ENCODE assay signal across 1 cellular context in the genomic region with DNA sequence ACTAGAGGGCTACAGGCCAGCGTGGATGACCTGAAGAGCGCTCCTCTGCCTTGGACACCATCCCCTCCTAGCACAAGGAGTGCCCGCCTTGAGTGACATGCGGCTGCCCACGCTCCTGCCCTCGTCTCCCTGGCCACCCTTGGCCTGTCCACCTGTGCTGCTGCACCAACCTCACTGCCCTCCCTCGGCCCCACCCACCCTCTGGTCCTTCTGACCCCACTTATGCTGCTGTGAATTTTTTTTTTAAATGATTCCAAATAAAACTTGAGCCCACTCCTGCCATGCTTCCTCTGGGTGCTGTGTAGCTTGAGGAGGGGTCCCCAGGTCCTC.
TF ChIP-seq lines count a peak whose summit lies in the region.

No MANE protein-coding gene starts in this region.

TF ChIP-seq in H1, 55 proteins besides CTCF, POLR2A, EP300 and RAD21:
- no peak for TF ChIP-seq TCF12 (IDR thresholded peaks at IDR 0.05; ENCODE audit: low read depth, low read length)
- no peak for TF ChIP-seq KDM4A (IDR thresholded peaks at IDR 0.05; ENCODE audit: low read depth, low read length, severe bottlenecking)
- TF ChIP-seq CHD1 (IDR thresholded peaks at IDR 0.05; ENCODE audit: low read depth, low read length), result no peak
- no peak for TF ChIP-seq RXRA (IDR thresholded peaks at IDR 0.05; ENCODE audit: insufficient read depth, low read depth, low read length)
- no peak for TF ChIP-seq ZNF274 (IDR thresholded peaks at IDR 0.05; ENCODE audit: borderline replicate concordance, extremely low read depth, low read length)
- no peak for TF ChIP-seq SIN3A (conservative IDR thresholded peaks at IDR 0.05 in 1 of 2, IDR thresholded peaks at IDR 0.05 in 1 of 2; ENCODE audit: low read depth in 1 of 2, low read length in 2 of 2)
- TF ChIP-seq, protein P1, sequence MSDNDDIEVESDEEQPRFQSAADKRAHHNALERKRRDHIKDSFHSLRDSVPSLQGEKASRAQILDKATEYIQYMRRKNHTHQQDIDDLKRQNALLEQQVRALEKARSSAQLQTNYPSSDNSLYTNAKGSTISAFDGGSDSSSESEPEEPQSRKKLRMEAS (IDR thresholded peaks at IDR 0.05), result no peak
- TF ChIP-seq, protein P2, sequence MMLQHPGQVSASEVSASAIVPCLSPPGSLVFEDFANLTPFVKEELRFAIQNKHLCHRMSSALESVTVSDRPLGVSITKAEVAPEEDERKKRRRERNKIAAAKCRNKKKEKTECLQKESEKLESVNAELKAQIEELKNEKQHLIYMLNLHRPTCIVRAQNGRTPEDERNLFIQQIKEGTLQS (IDR thresholded peaks at IDR 0.05; ENCODE audit: insufficient read depth, low read depth, low read length), result no peak
TF ChIP-seq in H1: peak in this region for 0.
